In genomic region chr2:202488671-202489070, GRCh38 we compare ENCODE assay signal across 23 cellular contexts.
"Had no signal": no experiment of that assay in that cellular context is flagged by ENCODE, and none has a peak within 500 bp of the region (broad histone marks: within the 10 kb centered on the region; RNA-seq: fewer than 3 reads in every experiment).

No MANE protein-coding gene starts in this region.

- H3K27me3 Mint-ChIP-seq: naive thymus-derived CD8-positive, alpha-beta T cell; stimulated activated memory B cell treated with anti-CD40 and anti-IgM and Interleukin-4, amounts not matched to agents 10 μg/mL and 1 μg/mL and 100 μg/mL, for 72 hours; type B pancreatic cell had no signal

- ATAC-seq: foreskin keratinocyte; gastroesophageal sphincter; heart right ventricle; left cardiac atrium; left lung; naive thymus-derived CD8-positive, alpha-beta T cell; psoas muscle; right cardiac atrium; stimulated activated memory B cell treated with anti-CD40 and anti-IgM and Interleukin-4, amounts not matched to agents 10 μg/mL and 1 μg/mL and 100 μg/mL, for 72 hours; stimulated activated naive CD8-positive, alpha-beta T cell treated with anti-CD3 and anti-CD28 coated beads, Interleukin-15, Interleukin-2, amounts not matched to agents 100 U/mL and 50 U/mL, for 24 hours had no signal

- H3K27ac Mint-ChIP-seq: nephron progenitor cell; stimulated activated memory B cell treated with anti-CD40 and anti-IgM and Interleukin-4, amounts not matched to agents 10 μg/mL and 1 μg/mL and 100 μg/mL, for 72 hours; type B pancreatic cell had no signal

- H3K9me3 ChIP-seq: gastroesophageal sphincter, heart right ventricle, left lung, psoas muscle, sigmoid colon, spleen, testis, tibial artery had no signal

- H3K4me1 Mint-ChIP-seq: naive thymus-derived CD8-positive, alpha-beta T cell; stimulated activated memory B cell treated with anti-CD40 and anti-IgM and Interleukin-4, amounts not matched to agents 10 μg/mL and 1 μg/mL and 100 μg/mL, for 72 hours had no signal

- H3K9me3 Mint-ChIP-seq: naive thymus-derived CD8-positive, alpha-beta T cell; nephron progenitor cell; stimulated activated memory B cell treated with anti-CD40 and anti-IgM and Interleukin-4, amounts not matched to agents 10 μg/mL and 1 μg/mL and 100 μg/mL, for 72 hours; type B pancreatic cell had no signal

- H3K4me3 Mint-ChIP-seq: naive thymus-derived CD8-positive, alpha-beta T cell; nephron progenitor cell; stimulated activated memory B cell treated with anti-CD40 and anti-IgM and Interleukin-4, amounts not matched to agents 10 μg/mL and 1 μg/mL and 100 μg/mL, for 72 hours; type B pancreatic cell had no signal

- DNase-seq: dorsolateral prefrontal cortex; effector CD4-positive, alpha-beta T cell; foreskin keratinocyte; heart right ventricle; hippocampal formation; left cardiac atrium; left lung; mesenchymal stem cell; naive thymus-derived CD8-positive, alpha-beta T cell; nephron progenitor cell; nucleus accumbens; psoas muscle; right cardiac atrium; sigmoid colon; spleen; stimulated activated CD4-positive, alpha-beta T cell treated with anti-CD3 and anti-CD28 coated beads, Interleukin-4, amount 100 ng/mL, for 4 hours; stimulated activated naive CD8-positive, alpha-beta T cell treated with anti-CD3 and anti-CD28 coated beads, Interleukin-15, Interleukin-2, amounts not matched to agents 100 U/mL and 50 U/mL, for 24 hours; substantia nigra; testis; tibial artery had no signal
